Comparison of ENCODE assay signal across 11 cellular contexts in genomic region chr2:134231296-134231964, GRCh38. TPM values are rescaled to one million over a fixed set of nuclear protein-coding genes. Genes with fewer than 3 reads are reported as not detected.
DNase-seq lines count a peak whose midpoint lies in the region; ATAC-seq lines count a peak whose summit lies in the region.
"Had no signal": no experiment of that assay in that cellular context is flagged by ENCODE, and none has a peak within 500 bp of the region (broad histone marks: within the 10 kb centered on the region; RNA-seq: fewer than 3 reads in every experiment).

No MANE protein-coding gene starts in this region.

- peaks cover 5% of the 10 kb centered on the region for H3K9me3 Mint-ChIP-seq in activated naive CD4-positive, alpha-beta T cell treated with anti-CD3 and anti-CD28 coated beads, Interleukin-2, amount 50 U/mL, for 24 hours
- peaks cover 19% of the 10 kb centered on the region for H3K9me3 Mint-ChIP-seq in activated naive CD4-positive, alpha-beta T cell treated with anti-CD3 and anti-CD28 coated beads for 36 hours
- H3K9me3 Mint-ChIP-seq in activated naive CD8-positive, alpha-beta T cell treated with anti-CD3 and anti-CD28 coated beads, Interleukin-2, amount 50 U/mL, for 24 hours: peaks cover 25% of the 10 kb centered on the region
- peaks cover 9% of the 10 kb centered on the region for H3K9me3 Mint-ChIP-seq in stimulated activated memory B cell treated with anti-CD40 and anti-IgM and Interleukin-4, amounts not matched to agents 10 μg/mL and 1 μg/mL and 100 μg/mL, for 72 hours

- CTCF ChIA-PET in activated naive CD4-positive, alpha-beta T cell treated with anti-CD3 and anti-CD28 coated beads for 36 hours (lab: Charles Lee): interaction anchor here (0.6 to 1.2 kb wide), 5 partner anchors 12 to 220 kb away, joined by 3 to 4 read pairs (median 3); no protein-coding TSS in a partner anchor

- H3K27me3 Mint-ChIP-seq in activated naive CD4-positive, alpha-beta T cell treated with anti-CD3 and anti-CD28 coated beads, Interleukin-2, amount 50 U/mL, for 24 hours: no peaks in the 10 kb centered on the region
- H3K27me3 Mint-ChIP-seq in activated naive CD4-positive, alpha-beta T cell treated with anti-CD3 and anti-CD28 coated beads for 36 hours (ENCODE audit: low read depth): no peaks in the 10 kb centered on the region
- H3K27me3 Mint-ChIP-seq in activated naive CD8-positive, alpha-beta T cell treated with anti-CD3 and anti-CD28 coated beads, Interleukin-2, amount 50 U/mL, for 24 hours: no peaks in the 10 kb centered on the region
- H3K27me3 Mint-ChIP-seq in stimulated activated memory B cell treated with anti-CD40 and anti-IgM and Interleukin-4, amounts not matched to agents 10 μg/mL and 1 μg/mL and 100 μg/mL, for 72 hours: no peaks in the 10 kb centered on the region

- H3K27ac Mint-ChIP-seq in activated naive CD4-positive, alpha-beta T cell treated with anti-CD3 and anti-CD28 coated beads, Interleukin-2, amount 50 U/mL, for 24 hours: peak overlapping the region; percentile 72
- H3K27ac Mint-ChIP-seq in activated naive CD4-positive, alpha-beta T cell treated with anti-CD3 and anti-CD28 coated beads for 36 hours: no peak overlapping the region
- peak overlapping the region; percentile 87 for H3K27ac Mint-ChIP-seq in activated naive CD8-positive, alpha-beta T cell treated with anti-CD3 and anti-CD28 coated beads, Interleukin-2, amount 50 U/mL, for 24 hours
- peak overlapping the region; percentile 83 for H3K27ac Mint-ChIP-seq in stimulated activated memory B cell treated with anti-CD40 and anti-IgM and Interleukin-4, amounts not matched to agents 10 μg/mL and 1 μg/mL and 100 μg/mL, for 72 hours

- intact Hi-C loops in activated naive CD4-positive, alpha-beta T cell treated with anti-CD3 and anti-CD28 coated beads for 36 hours (cut with micrococcal nuclease): loop anchor here (5.0 kb wide), 1 partner anchor 686 kb away; the partner anchor contains the start of gene CCNT2

- peaks cover 3% of the 10 kb centered on the region for H3K36me3 Mint-ChIP-seq in activated naive CD4-positive, alpha-beta T cell treated with anti-CD3 and anti-CD28 coated beads, Interleukin-2, amount 50 U/mL, for 24 hours
- H3K36me3 Mint-ChIP-seq in activated naive CD4-positive, alpha-beta T cell treated with anti-CD3 and anti-CD28 coated beads for 36 hours (ENCODE audit: low read depth): peaks cover 14% of the 10 kb centered on the region
- H3K36me3 Mint-ChIP-seq in activated naive CD8-positive, alpha-beta T cell treated with anti-CD3 and anti-CD28 coated beads, Interleukin-2, amount 50 U/mL, for 24 hours (ENCODE audit: low read depth): peaks cover 14% of the 10 kb centered on the region
- H3K36me3 Mint-ChIP-seq in stimulated activated memory B cell treated with anti-CD40 and anti-IgM and Interleukin-4, amounts not matched to agents 10 μg/mL and 1 μg/mL and 100 μg/mL, for 72 hours: peaks cover 21% of the 10 kb centered on the region

- DNase-seq in activated naive CD4-positive, alpha-beta T cell treated with anti-CD3 and anti-CD28 coated beads for 36 hours: no peak
- DNase-seq in activated naive CD8-positive, alpha-beta T cell treated with anti-CD3 and anti-CD28 coated beads, Interleukin-2, amount 50 U/mL, for 24 hours: no peak
- DNase-seq: esophagus squamous epithelium, NCI-H2081 treated with DMSO at 0.1 percent for 48 hours, pancreas had no signal

- H3K4me3 Mint-ChIP-seq in activated naive CD4-positive, alpha-beta T cell treated with anti-CD3 and anti-CD28 coated beads, Interleukin-2, amount 50 U/mL, for 24 hours: no peak overlapping the region
- H3K4me3 Mint-ChIP-seq in activated naive CD4-positive, alpha-beta T cell treated with anti-CD3 and anti-CD28 coated beads for 36 hours: no peak overlapping the region
- peak overlapping the region; percentile 8 for H3K4me3 Mint-ChIP-seq in activated naive CD8-positive, alpha-beta T cell treated with anti-CD3 and anti-CD28 coated beads, Interleukin-2, amount 50 U/mL, for 24 hours
- peak overlapping the region; percentile 30 for H3K4me3 Mint-ChIP-seq in stimulated activated memory B cell treated with anti-CD40 and anti-IgM and Interleukin-4, amounts not matched to agents 10 μg/mL and 1 μg/mL and 100 μg/mL, for 72 hours

- peak; percentile 25 for ATAC-seq in HG03378 (IDR thresholded peaks at IDR 0.05; ENCODE audit: unreplicated experiment)
- ATAC-seq in activated naive CD8-positive, alpha-beta T cell treated with anti-CD3 and anti-CD28 coated beads, Interleukin-2, amount 50 U/mL, for 24 hours: no peak
- no peak for ATAC-seq in stimulated activated memory B cell treated with anti-CD40 and anti-IgM and Interleukin-4, amounts not matched to agents 10 μg/mL and 1 μg/mL and 100 μg/mL, for 72 hours
- no peak for ATAC-seq in HG02938 (IDR thresholded peaks at IDR 0.05; ENCODE audit: unreplicated experiment)
- no peak for ATAC-seq in GM19467 (IDR thresholded peaks at IDR 0.05; ENCODE audit: unreplicated experiment)
- ATAC-seq in HG02870 (IDR thresholded peaks at IDR 0.05; ENCODE audit: unreplicated experiment): no peak
- ATAC-seq: pancreas had no signal

- H3K4me1 Mint-ChIP-seq in activated naive CD4-positive, alpha-beta T cell treated with anti-CD3 and anti-CD28 coated beads, Interleukin-2, amount 50 U/mL, for 24 hours: peaks cover 80% of the 10 kb centered on the region
- peaks cover 66% of the 10 kb centered on the region for H3K4me1 Mint-ChIP-seq in activated naive CD4-positive, alpha-beta T cell treated with anti-CD3 and anti-CD28 coated beads for 36 hours (ENCODE audit: low read depth)
- H3K4me1 Mint-ChIP-seq in activated naive CD8-positive, alpha-beta T cell treated with anti-CD3 and anti-CD28 coated beads, Interleukin-2, amount 50 U/mL, for 24 hours: peaks cover 84% of the 10 kb centered on the region
- H3K4me1 Mint-ChIP-seq in stimulated activated memory B cell treated with anti-CD40 and anti-IgM and Interleukin-4, amounts not matched to agents 10 μg/mL and 1 μg/mL and 100 μg/mL, for 72 hours: peaks cover 90% of the 10 kb centered on the region

RNA-seq across cellular contexts. Expression of gene MGAT5, which starts 22.4 kb away (rescaled TPM):
- total RNA-seq in activated naive CD4-positive, alpha-beta T cell treated with anti-CD3 and anti-CD28 coated beads for 36 hours: 10 to 100 TPM; 11.6 to 13.0 TPM

Comparison
In these comparisons a context has a peak if more than half of its experiments do, and no peak if none do; other contexts are left out.
1. H3K4me3 Mint-ChIP-seq: peak in activated naive CD8-positive, alpha-beta T cell treated with anti-CD3 and anti-CD28 coated beads, Interleukin-2, amount 50 U/mL, for 24 hours (single experiment) and stimulated activated memory B cell treated with anti-CD40 and anti-IgM and Interleukin-4, amounts not matched to agents 10 μg/mL and 1 μg/mL and 100 μg/mL, for 72 hours (single experiment); none in activated naive CD4-positive, alpha-beta T cell treated with anti-CD3 and anti-CD28 coated beads, Interleukin-2, amount 50 U/mL, for 24 hours (single experiment) and activated naive CD4-positive, alpha-beta T cell treated with anti-CD3 and anti-CD28 coated beads for 36 hours (single experiment).